28 cellular contexts compared by ENCODE assay signal in the genomic region with DNA sequence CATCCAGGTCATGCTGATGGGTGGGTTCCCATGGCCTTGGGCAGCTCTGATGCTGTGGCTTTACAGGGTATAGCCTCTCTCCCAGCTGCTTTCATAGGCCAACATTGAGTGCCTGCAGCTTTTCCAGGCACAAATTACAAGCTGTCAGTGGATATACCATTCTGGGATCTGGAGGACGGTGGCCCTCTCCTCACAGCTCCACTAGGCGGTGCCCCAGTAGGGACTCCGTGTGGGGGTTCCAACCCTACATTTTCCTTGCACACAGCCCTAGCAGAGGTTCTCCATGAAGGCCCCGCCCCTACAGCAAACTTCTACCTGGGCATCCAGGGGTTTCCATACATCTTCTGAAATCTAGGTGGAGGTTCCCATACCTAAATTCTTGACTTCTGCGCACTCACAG.
"Had no signal": no experiment of that assay in that cellular context is flagged by ENCODE, and none has a peak within 500 bp of the region (broad histone marks: within the 10 kb centered on the region; RNA-seq: fewer than 3 reads in every experiment).

No MANE protein-coding gene starts in this region.

- H3K4me3 Mint-ChIP-seq: stimulated activated effector memory CD8-positive, alpha-beta T cell treated with anti-CD3 and anti-CD28 coated beads, Interleukin-12 subunit alpha, Interleukin-12 subunit beta, amount 100 ng/mL, for 72 hours; stimulated activated memory B cell treated with anti-CD40 and anti-IgM and Interleukin-4, amounts not matched to agents 10 μg/mL and 1 μg/mL and 100 μg/mL, for 72 hours; stimulated activated naive B cell treated with anti-CD40 and anti-IgM and Interleukin-4, amounts not matched to agents 10 μg/mL and 1 μg/mL and 100 μg/mL, for 72 hours; stimulated activated naive CD8-positive, alpha-beta T cell treated with anti-CD3 and anti-CD28 coated beads, Interleukin-15, amount 100 ng/mL, for 72 hours; stimulated activated naive CD8-positive, alpha-beta T cell treated with anti-CD3 and anti-CD28 coated beads, Interleukin-15, Interleukin-2, amounts not matched to agents 100 ng/mL and 50 ng/mL, for 24 hours; type B pancreatic cell had no signal

- H3K4me3 ChIP-seq: stomach, suprapubic skin, testis, thoracic aorta, thyroid gland, tibial artery, tibial nerve, transverse colon, upper lobe of left lung, upper lobe of right lung, uterus, vagina had no signal

- DNase-seq: stimulated activated CD4-positive, alpha-beta T cell treated with anti-CD3 and anti-CD28 coated beads, Interleukin-2, amount 100 ng/mL, for 48 hours; stimulated activated CD4-positive, alpha-beta T cell treated with anti-CD3 and anti-CD28 coated beads, Interleukin-4, amount 100 ng/mL, for 1 hour; stimulated activated CD4-positive, alpha-beta T cell treated with anti-CD3 and anti-CD28 coated beads, Interleukin-4, amount 100 ng/mL, for 24 hours; stimulated activated CD4-positive, alpha-beta T cell treated with anti-CD3 and anti-CD28 coated beads, Interleukin-4, amount 100 ng/mL, for 4 hours; stimulated activated CD8-positive, alpha-beta memory T cell treated with anti-CD3 and anti-CD28 coated beads, Interleukin-4, amount 100 ng/mL, for 48 hours; stimulated activated naive B cell treated with anti-CD40 and anti-IgM and Interleukin-4, amounts not matched to agents 10 μg/mL and 1 μg/mL and 100 μg/mL, for 72 hours; stimulated activated naive CD4-positive, alpha-beta T cell; stimulated activated naive CD4-positive, alpha-beta T cell treated with Interleukin-2 at 50 U/mL for 16 hours; stimulated activated naive CD8-positive, alpha-beta T cell treated with anti-CD3 and anti-CD28 coated beads, Interleukin-15, amount 100 ng/mL, for 72 hours; stimulated activated naive CD8-positive, alpha-beta T cell treated with anti-CD3 and anti-CD28 coated beads, Interleukin-15, Interleukin-2, amounts not matched to agents 100 U/mL and 50 U/mL, for 24 hours; stomach; substantia nigra; testis; thyroid gland; tibial artery; transverse colon; trophoblast cell; upper lobe of left lung; upper lobe of right lung; uterus had no signal

- H3K27me3 Mint-ChIP-seq: stimulated activated memory B cell treated with anti-CD40 and anti-IgM and Interleukin-4, amounts not matched to agents 10 μg/mL and 1 μg/mL and 100 μg/mL, for 72 hours; stimulated activated naive B cell treated with anti-CD40 and anti-IgM and Interleukin-4, amounts not matched to agents 10 μg/mL and 1 μg/mL and 100 μg/mL, for 72 hours; stimulated activated naive CD8-positive, alpha-beta T cell treated with anti-CD3 and anti-CD28 coated beads, Interleukin-15, amount 100 ng/mL, for 72 hours; stimulated activated naive CD8-positive, alpha-beta T cell treated with anti-CD3 and anti-CD28 coated beads, Interleukin-15, Interleukin-2, amounts not matched to agents 100 ng/mL and 50 ng/mL, for 24 hours had no signal

- H3K9me3 ChIP-seq: testis, thoracic aorta, thyroid gland, transverse colon, upper lobe of left lung, upper lobe of right lung, uterus, vagina had no signal

- H3K27ac ChIP-seq: stomach, suprapubic skin, testis, thoracic aorta, thyroid gland, tibial artery, tibial nerve, transverse colon, upper lobe of left lung, upper lobe of right lung, uterus, vagina had no signal

- H3K27ac Mint-ChIP-seq: stimulated activated effector memory CD8-positive, alpha-beta T cell treated with anti-CD3 and anti-CD28 coated beads, Interleukin-12 subunit alpha, Interleukin-12 subunit beta, amount 100 ng/mL, for 72 hours; stimulated activated memory B cell treated with anti-CD40 and anti-IgM and Interleukin-4, amounts not matched to agents 10 μg/mL and 1 μg/mL and 100 μg/mL, for 72 hours; stimulated activated naive B cell treated with anti-CD40 and anti-IgM and Interleukin-4, amounts not matched to agents 10 μg/mL and 1 μg/mL and 100 μg/mL, for 72 hours; stimulated activated naive CD8-positive, alpha-beta T cell treated with anti-CD3 and anti-CD28 coated beads, Interleukin-15, amount 100 ng/mL, for 72 hours; stimulated activated naive CD8-positive, alpha-beta T cell treated with anti-CD3 and anti-CD28 coated beads, Interleukin-15, Interleukin-2, amounts not matched to agents 100 ng/mL and 50 ng/mL, for 24 hours; type B pancreatic cell had no signal

- H3K36me3 ChIP-seq: stomach, suprapubic skin, thoracic aorta, thyroid gland, tibial artery, tibial nerve, transverse colon, upper lobe of left lung, upper lobe of right lung, uterus, vagina had no signal

- H3K27me3 ChIP-seq: stomach, suprapubic skin, testis, thyroid gland, tibial artery, tibial nerve, transverse colon, upper lobe of left lung, upper lobe of right lung, uterus, vagina had no signal

- H3K9me3 Mint-ChIP-seq: type B pancreatic cell had no signal

- H3K4me1 ChIP-seq: stomach, suprapubic skin, testis, thyroid gland, tibial artery, tibial nerve, transverse colon, upper lobe of left lung, upper lobe of right lung, uterus, vagina had no signal

- H3K36me3 Mint-ChIP-seq: stimulated activated effector memory CD8-positive, alpha-beta T cell treated with anti-CD3 and anti-CD28 coated beads, Interleukin-12 subunit alpha, Interleukin-12 subunit beta, amount 100 ng/mL, for 72 hours; stimulated activated memory B cell treated with anti-CD40 and anti-IgM and Interleukin-4, amounts not matched to agents 10 μg/mL and 1 μg/mL and 100 μg/mL, for 72 hours; stimulated activated naive B cell treated with anti-CD40 and anti-IgM and Interleukin-4, amounts not matched to agents 10 μg/mL and 1 μg/mL and 100 μg/mL, for 72 hours; type B pancreatic cell had no signal

- H3K4me1 Mint-ChIP-seq: stimulated activated effector memory CD8-positive, alpha-beta T cell treated with anti-CD3 and anti-CD28 coated beads, Interleukin-12 subunit alpha, Interleukin-12 subunit beta, amount 100 ng/mL, for 72 hours; stimulated activated memory B cell treated with anti-CD40 and anti-IgM and Interleukin-4, amounts not matched to agents 10 μg/mL and 1 μg/mL and 100 μg/mL, for 72 hours; stimulated activated naive B cell treated with anti-CD40 and anti-IgM and Interleukin-4, amounts not matched to agents 10 μg/mL and 1 μg/mL and 100 μg/mL, for 72 hours; stimulated activated naive CD8-positive, alpha-beta T cell treated with anti-CD3 and anti-CD28 coated beads, Interleukin-15, amount 100 ng/mL, for 72 hours had no signal
